Comparison of ENCODE assay signal across 8 cellular contexts in genomic region chr5:129094924-129095797, GRCh38. TPM values are rescaled to one million over a fixed set of nuclear protein-coding genes. Genes with fewer than 3 reads are reported as not detected.
A peak's percentile ranks its signal among the peaks of the same experiment; 100 is the strongest.
DNase-seq lines count a peak whose midpoint lies in the region; TF ChIP-seq lines count a peak whose summit lies in the region.

No MANE protein-coding gene starts in this region.

- H3K27me3 Mint-ChIP-seq in HFFc6 (ENCODE audit: insufficient read depth) = peaks cover 3% of the 10 kb centered on the region

- peak overlapping the region; percentile 86 for H3K4me3 Mint-ChIP-seq in HFFc6

- DNase-seq in NCI-H1436 (lab: John Stamatoyannopoulos, UW) (peak; percentile 34), NCI-H1436 treated with DMSO at 0.1 percent for 48 hours (lab: John Stamatoyannopoulos, UW) (no peak), HFFc6 (no peak), MV-4-11 (lab: John Stamatoyannopoulos, UW) (peak; percentile 17), medulla oblongata (ENCODE audit: extremely low spot score) (peak; percentile 76)
- DNase-seq in activated CD4-positive, alpha-beta T cell treated with anti-CD3 and anti-CD28 coated beads for 1 hour = peak; percentile 25
- peak; percentile 37 for DNase-seq in effector CD8-positive, alpha-beta T cell (lab: John Stamatoyannopoulos, UW)
- DNase-seq in stimulated activated CD8-positive, alpha-beta memory T cell treated with anti-CD3 and anti-CD28 coated beads, Interleukin-15, amount 100 ng/mL, for 4 hours (ENCODE audit: low read depth in 2 of 2) = peak; percentile 19 to 31

- no peaks in the 10 kb centered on the region for H3K9me3 Mint-ChIP-seq in HFFc6

- no peak for TF ChIP-seq CTCF in HFFc6 (IDR thresholded peaks at IDR 0.05)

- H3K36me3 Mint-ChIP-seq in HFFc6 (ENCODE audit: low read depth) = no peaks in the 10 kb centered on the region

- peaks cover 9% of the 10 kb centered on the region for H3K4me1 Mint-ChIP-seq in HFFc6 (ENCODE audit: low read depth)

- no peak overlapping the region; the same call in 1 of the 2 replicates for H3K27ac Mint-ChIP-seq in HFFc6

RNA-seq across cellular contexts. Expression of gene ISOC1, which starts 0.6 kb away (rescaled TPM):
- total RNA-seq in HFFc6 (2021; fragmentation: NEBNext Ultra II Directional; extraction: Animal tissue kit (Norgen Biotek cat#: 25700)) = 1 to 10 TPM; 6.7 to 9.0 (median 8.2) TPM

Comparison
In these comparisons a context has a peak if more than half of its experiments do, and no peak if none do; other contexts are left out.
1. DNase-seq: peak in NCI-H1436 (single experiment), MV-4-11 (single experiment), activated CD4-positive, alpha-beta T cell treated with anti-CD3 and anti-CD28 coated beads for 1 hour (single experiment), effector CD8-positive, alpha-beta T cell (single experiment), medulla oblongata (single experiment) and stimulated activated CD8-positive, alpha-beta memory T cell treated with anti-CD3 and anti-CD28 coated beads, Interleukin-15, amount 100 ng/mL, for 4 hours (2 of 2); none in NCI-H1436 treated with DMSO at 0.1 percent for 48 hours (single experiment) and HFFc6 (single experiment).